ENCODE assay signal across 9 cellular contexts in genomic region chr4:1310031-1310795, GRCh38. TPM values are rescaled to one million over a fixed set of nuclear protein-coding genes. Genes with fewer than 3 reads are reported as not detected.
DNase-seq lines count a peak whose midpoint lies in the region; ATAC-seq and TF ChIP-seq lines count a peak whose summit lies in the region.
"Had no signal": no experiment of that assay in that cellular context is flagged by ENCODE, and none has a peak within 500 bp of the region (broad histone marks: within the 10 kb centered on the region; RNA-seq: fewer than 3 reads in every experiment).

No MANE protein-coding gene starts in this region.

- H3K4me1 Mint-ChIP-seq in brain: peaks cover 43% of the 10 kb centered on the region

- peak overlapping the region; percentile 35 to 95 (median 94) for H3K27ac Mint-ChIP-seq in brain

- H3K9me3 Mint-ChIP-seq in brain: peaks cover 4 to 22% (median 8%) of the 10 kb centered on the region in 5 experiments

- H3K36me3 Mint-ChIP-seq in brain: peaks cover 78% of the 10 kb centered on the region

- no peaks in the 10 kb centered on the region for H3K27me3 Mint-ChIP-seq in brain

- ATAC-seq in HG02678 (IDR thresholded peaks at IDR 0.05; ENCODE audit: unreplicated experiment): no peak
- ATAC-seq in HG03520 (IDR thresholded peaks at IDR 0.05; ENCODE audit: unreplicated experiment): no peak

- H3K36me3 ChIP-seq in skeletal muscle satellite cell (ENCODE audit: insufficient read depth, low read length): peaks cover 38% of the 10 kb centered on the region

- H3K4me1 ChIP-seq in skeletal muscle satellite cell (ENCODE audit: control insufficient read depth, insufficient read depth, low read length): peaks cover 27% of the 10 kb centered on the region

- H3K4me3 ChIP-seq in iPS-18c (ENCODE audit: insufficient read depth, low read depth, low read length) (peak overlapping the region; percentile 26; the same call in 1 of the 2 replicates), skeletal muscle satellite cell (ENCODE audit: low read length) (peak overlapping the region; percentile 74)

- H3K4me3 Mint-ChIP-seq in brain: peak overlapping the region; percentile 79 to 87 (median 83)

- peak overlapping the region; percentile 96 for H3K4me2 ChIP-seq in skeletal muscle satellite cell (ENCODE audit: low read length)

- intact Hi-C loops in head of caudate nucleus (cut with DNase I): no loop called here

- peak overlapping the region; percentile 80 for H3K9ac ChIP-seq in skeletal muscle satellite cell (ENCODE audit: low read depth, low read length)

- H3K27me3 ChIP-seq in skeletal muscle satellite cell (ENCODE audit: control insufficient read depth, insufficient read depth, low read length): no peaks in the 10 kb centered on the region
- H3K27me3 ChIP-seq: pancreas had no signal

- no peak for TF ChIP-seq CTCF in brain (conservative IDR thresholded peaks at IDR 0.05)

- peak; percentile 51 for DNase-seq in HPDE6-E6E7 (ENCODE audit: extremely low spot score)
- DNase-seq in anterior cingulate cortex (lab: John Stamatoyannopoulos, UW): no peak
- DNase-seq in head of caudate nucleus: no peak

- H3K9me3 ChIP-seq in iPS-18c (ENCODE audit: control insufficient read depth, insufficient read depth, low read length): no peaks in the 10 kb centered on the region
- H3K9me3 ChIP-seq in skeletal muscle satellite cell (replicated peaks; ENCODE audit: low read length): no peaks in the 10 kb centered on the region
- H3K9me3 ChIP-seq: pancreas had no signal

RNA-seq across cellular contexts. Expression of gene MAEA, which starts 20.5 kb away (rescaled TPM):
- polyA plus RNA-seq in brain (ENCODE audit: insufficient read depth, low read depth, low replicate concordance): 70.7 TPM
- 71.7 and 73.6 TPM in 2 replicates for total RNA-seq in skeletal muscle satellite cell (2012; rRNA removed)

RNA-seq across cellular contexts. Expression of gene UVSSA, which starts 36.8 kb away (rescaled TPM):
- polyA plus RNA-seq in brain (ENCODE audit: insufficient read depth, low read depth, low replicate concordance): 2.7 TPM
- total RNA-seq in skeletal muscle satellite cell (2012; rRNA removed): 7.0 and 17.7 TPM in 2 replicates
